Comparison of ENCODE assay signal across 1 cellular context in genomic region chr4:52106142-52106541, GRCh38.
TF ChIP-seq lines count a peak whose summit lies in the region.

No MANE protein-coding gene starts in this region.

TF ChIP-seq in GM23338, 12 proteins besides CTCF, POLR2A, EP300 and RAD21 (continued from another document):
- TF ChIP-seq REST (IDR thresholded peaks at IDR 0.05; ENCODE audit: unreplicated experiment) (no peak), STAT1 (IDR thresholded peaks at IDR 0.05; ENCODE audit: unreplicated experiment) (no peak), EZH2phosphoT487 (IDR thresholded peaks at IDR 0.05; ENCODE audit: unreplicated experiment) (no peak), ZNF462 (CRISPR knock-in tag; IDR thresholded peaks at IDR 0.05) (no peak)
